ENCODE assay signal across 2 cellular contexts in the genomic region with DNA sequence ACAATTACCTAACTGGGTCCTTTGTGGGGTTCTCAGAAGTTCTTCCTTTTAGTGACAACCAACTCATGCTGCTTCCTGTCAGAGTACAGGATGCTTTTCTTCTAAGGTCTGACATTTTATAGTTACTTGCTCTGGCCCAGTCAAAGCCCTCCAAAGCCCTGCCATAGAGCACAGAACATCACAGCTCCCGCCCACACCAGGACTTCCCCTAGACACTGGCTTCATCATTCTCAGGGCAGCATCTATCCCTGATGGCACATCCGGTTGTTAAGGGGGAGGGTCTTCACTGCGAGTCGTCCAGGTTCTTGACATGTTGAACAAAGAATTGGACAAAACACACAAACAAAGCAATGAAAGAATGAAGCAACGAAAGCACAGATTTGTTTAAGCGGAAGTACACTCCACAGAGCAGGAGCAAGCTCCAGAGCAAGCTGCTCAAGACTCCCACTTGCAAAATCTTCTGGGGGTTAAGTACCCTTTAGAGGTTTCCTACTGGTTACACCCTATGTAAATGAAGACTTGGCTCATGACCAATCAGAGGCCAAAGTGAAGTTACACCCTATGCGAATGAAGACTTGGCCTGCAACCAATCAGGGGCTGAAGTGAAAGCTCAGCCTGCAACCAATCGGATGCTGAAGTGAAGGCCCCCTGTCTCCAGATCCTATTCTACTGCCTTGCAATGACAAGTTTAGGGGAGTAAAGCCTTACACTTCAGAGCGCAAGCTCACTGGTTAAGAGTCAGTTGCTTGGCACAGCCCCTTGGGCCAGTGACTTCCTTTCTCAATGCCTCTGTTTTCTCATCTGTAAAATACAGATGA.
TF ChIP-seq lines count a peak whose summit lies in the region.

No MANE protein-coding gene starts in this region.

TF ChIP-seq in SK-N-SH, 30 proteins besides CTCF, POLR2A, EP300 and RAD21 (continued from another document):
- TF ChIP-seq, protein P1, sequence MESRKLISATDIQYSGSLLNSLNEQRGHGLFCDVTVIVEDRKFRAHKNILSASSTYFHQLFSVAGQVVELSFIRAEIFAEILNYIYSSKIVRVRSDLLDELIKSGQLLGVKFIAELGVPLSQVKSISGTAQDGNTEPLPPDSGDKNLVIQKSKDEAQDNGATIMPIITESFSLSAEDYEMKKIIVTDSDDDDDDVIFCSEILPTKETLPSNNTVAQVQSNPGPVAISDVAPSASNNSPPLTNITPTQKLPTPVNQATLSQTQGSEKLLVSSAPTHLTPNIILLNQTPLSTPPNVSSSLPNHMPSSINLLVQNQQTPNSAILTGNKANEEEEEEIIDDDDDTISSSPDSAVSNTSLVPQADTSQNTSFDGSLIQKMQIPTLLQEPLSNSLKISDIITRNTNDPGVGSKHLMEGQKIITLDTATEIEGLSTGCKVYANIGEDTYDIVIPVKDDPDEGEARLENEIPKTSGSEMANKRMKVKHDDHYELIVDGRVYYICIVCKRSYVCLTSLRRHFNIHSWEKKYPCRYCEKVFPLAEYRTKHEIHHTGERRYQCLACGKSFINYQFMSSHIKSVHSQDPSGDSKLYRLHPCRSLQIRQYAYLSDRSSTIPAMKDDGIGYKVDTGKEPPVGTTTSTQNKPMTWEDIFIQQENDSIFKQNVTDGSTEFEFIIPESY (IDR thresholded peaks at IDR 0.05; ENCODE audit: borderline replicate concordance, low read depth): no peak
- TF ChIP-seq, protein P2, sequence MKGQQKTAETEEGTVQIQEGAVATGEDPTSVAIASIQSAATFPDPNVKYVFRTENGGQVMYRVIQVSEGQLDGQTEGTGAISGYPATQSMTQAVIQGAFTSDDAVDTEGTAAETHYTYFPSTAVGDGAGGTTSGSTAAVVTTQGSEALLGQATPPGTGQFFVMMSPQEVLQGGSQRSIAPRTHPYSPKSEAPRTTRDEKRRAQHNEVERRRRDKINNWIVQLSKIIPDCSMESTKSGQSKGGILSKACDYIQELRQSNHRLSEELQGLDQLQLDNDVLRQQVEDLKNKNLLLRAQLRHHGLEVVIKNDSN (IDR thresholded peaks at IDR 0.05; ENCODE audit: borderline replicate concordance, low read depth): no peak
- TF ChIP-seq TCF12 (IDR thresholded peaks at IDR 0.05): no peak
- no peak for TF ChIP-seq YY1 (IDR thresholded peaks at IDR 0.05; ENCODE audit: low read depth)
- TF ChIP-seq SIN3A (IDR thresholded peaks at IDR 0.05; ENCODE audit: borderline replicate concordance, low read depth, low read length): no peak
- TF ChIP-seq GATA2 (CRISPR knock-in tag; IDR thresholded peaks at IDR 0.05): no peak
- TF ChIP-seq RFX5 (IDR thresholded peaks at IDR 0.05; ENCODE audit: low read length): no peak
- TF ChIP-seq, protein P3, sequence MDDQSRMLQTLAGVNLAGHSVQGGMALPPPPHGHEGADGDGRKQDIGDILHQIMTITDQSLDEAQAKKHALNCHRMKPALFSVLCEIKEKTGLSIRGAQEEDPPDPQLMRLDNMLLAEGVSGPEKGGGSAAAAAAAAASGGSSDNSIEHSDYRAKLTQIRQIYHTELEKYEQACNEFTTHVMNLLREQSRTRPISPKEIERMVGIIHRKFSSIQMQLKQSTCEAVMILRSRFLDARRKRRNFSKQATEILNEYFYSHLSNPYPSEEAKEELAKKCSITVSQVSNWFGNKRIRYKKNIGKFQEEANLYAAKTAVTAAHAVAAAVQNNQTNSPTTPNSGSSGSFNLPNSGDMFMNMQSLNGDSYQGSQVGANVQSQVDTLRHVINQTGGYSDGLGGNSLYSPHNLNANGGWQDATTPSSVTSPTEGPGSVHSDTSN (IDR thresholded peaks at IDR 0.05): no peak
- no peak for TF ChIP-seq GABPA (IDR thresholded peaks at IDR 0.05; ENCODE audit: low read depth)
- TF ChIP-seq RXRA (IDR thresholded peaks at IDR 0.05; ENCODE audit: borderline replicate concordance, low read depth): no peak
- no peak for TF ChIP-seq SMC3 (IDR thresholded peaks at IDR 0.05; ENCODE audit: low read depth, low read length)
- TF ChIP-seq, protein P4, sequence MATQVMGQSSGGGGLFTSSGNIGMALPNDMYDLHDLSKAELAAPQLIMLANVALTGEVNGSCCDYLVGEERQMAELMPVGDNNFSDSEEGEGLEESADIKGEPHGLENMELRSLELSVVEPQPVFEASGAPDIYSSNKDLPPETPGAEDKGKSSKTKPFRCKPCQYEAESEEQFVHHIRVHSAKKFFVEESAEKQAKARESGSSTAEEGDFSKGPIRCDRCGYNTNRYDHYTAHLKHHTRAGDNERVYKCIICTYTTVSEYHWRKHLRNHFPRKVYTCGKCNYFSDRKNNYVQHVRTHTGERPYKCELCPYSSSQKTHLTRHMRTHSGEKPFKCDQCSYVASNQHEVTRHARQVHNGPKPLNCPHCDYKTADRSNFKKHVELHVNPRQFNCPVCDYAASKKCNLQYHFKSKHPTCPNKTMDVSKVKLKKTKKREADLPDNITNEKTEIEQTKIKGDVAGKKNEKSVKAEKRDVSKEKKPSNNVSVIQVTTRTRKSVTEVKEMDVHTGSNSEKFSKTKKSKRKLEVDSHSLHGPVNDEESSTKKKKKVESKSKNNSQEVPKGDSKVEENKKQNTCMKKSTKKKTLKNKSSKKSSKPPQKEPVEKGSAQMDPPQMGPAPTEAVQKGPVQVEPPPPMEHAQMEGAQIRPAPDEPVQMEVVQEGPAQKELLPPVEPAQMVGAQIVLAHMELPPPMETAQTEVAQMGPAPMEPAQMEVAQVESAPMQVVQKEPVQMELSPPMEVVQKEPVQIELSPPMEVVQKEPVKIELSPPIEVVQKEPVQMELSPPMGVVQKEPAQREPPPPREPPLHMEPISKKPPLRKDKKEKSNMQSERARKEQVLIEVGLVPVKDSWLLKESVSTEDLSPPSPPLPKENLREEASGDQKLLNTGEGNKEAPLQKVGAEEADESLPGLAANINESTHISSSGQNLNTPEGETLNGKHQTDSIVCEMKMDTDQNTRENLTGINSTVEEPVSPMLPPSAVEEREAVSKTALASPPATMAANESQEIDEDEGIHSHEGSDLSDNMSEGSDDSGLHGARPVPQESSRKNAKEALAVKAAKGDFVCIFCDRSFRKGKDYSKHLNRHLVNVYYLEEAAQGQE (IDR thresholded peaks at IDR 0.05; ENCODE audit: low read depth, low read length): no peak
- no peak for TF ChIP-seq EZH2phosphoT487 (IDR thresholded peaks at IDR 0.05; ENCODE audit: borderline replicate concordance, low read depth)
- no peak for TF ChIP-seq MXI1 (IDR thresholded peaks at IDR 0.05; ENCODE audit: low read depth, low read length)
- no peak for TF ChIP-seq CHD2 (IDR thresholded peaks at IDR 0.05; ENCODE audit: low read length, partially characterized antibody)
- no peak for TF ChIP-seq FOXJ3 (CRISPR knock-in tag; IDR thresholded peaks at IDR 0.05)

TF ChIP-seq in SK-N-SH treated with all-trans-retinoic acid at 6 μM for 48 hours, 23 proteins besides CTCF, POLR2A, EP300 and RAD21 (continued from another document):
- TF ChIP-seq, protein P5, sequence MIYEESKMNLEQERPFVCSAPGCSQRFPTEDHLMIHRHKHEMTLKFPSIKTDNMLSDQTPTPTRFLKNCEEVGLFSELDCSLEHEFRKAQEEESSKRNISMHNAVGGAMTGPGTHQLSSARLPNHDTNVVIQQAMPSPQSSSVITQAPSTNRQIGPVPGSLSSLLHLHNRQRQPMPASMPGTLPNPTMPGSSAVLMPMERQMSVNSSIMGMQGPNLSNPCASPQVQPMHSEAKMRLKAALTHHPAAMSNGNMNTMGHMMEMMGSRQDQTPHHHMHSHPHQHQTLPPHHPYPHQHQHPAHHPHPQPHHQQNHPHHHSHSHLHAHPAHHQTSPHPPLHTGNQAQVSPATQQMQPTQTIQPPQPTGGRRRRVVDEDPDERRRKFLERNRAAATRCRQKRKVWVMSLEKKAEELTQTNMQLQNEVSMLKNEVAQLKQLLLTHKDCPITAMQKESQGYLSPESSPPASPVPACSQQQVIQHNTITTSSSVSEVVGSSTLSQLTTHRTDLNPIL (CRISPR knock-in tag; IDR thresholded peaks at IDR 0.05; ENCODE audit: low read depth): no peak
